Comparison of ENCODE assay signal across 30 cellular contexts in genomic region chrX:97109730-97110129, GRCh38.
"Had no signal": no experiment of that assay in that cellular context is flagged by ENCODE, and none has a peak within 500 bp of the region (broad histone marks: within the 10 kb centered on the region; RNA-seq: fewer than 3 reads in every experiment).

No MANE protein-coding gene starts in this region.

- ATAC-seq: activated CD8-positive, alpha-beta T cell treated with anti-CD3 and anti-CD28 coated beads for 36 hours; activated T-cell treated with anti-CD3 and anti-CD28 coated beads, Interleukin-2, amount 50 U/mL, for 72 hours; activated T-helper 17 cell treated with anti-CD3 and anti-CD28 coated beads, Interleukin-2, amount 50 U/mL, for 72 hours had no signal

- H3K9me3 Mint-ChIP-seq: activated CD4-positive, alpha-beta T cell treated with anti-CD3 and anti-CD28 coated beads, Interleukin-2, amount 10 ng/mL, durations not matched to agents 24 days and 14 days; activated CD8-positive, alpha-beta T cell treated with anti-CD3 and anti-CD28 coated beads for 36 hours; activated naive CD4-positive, alpha-beta T cell treated with anti-CD3 and anti-CD28 coated beads, Interleukin-2, amount 50 U/mL, for 24 hours; activated naive CD8-positive, alpha-beta T cell treated with anti-CD3 and anti-CD28 coated beads, Interleukin-2, amount 10 ng/mL, durations not matched to agents 7 days and 5 days; activated T-cell treated with anti-CD3 and anti-CD28 coated beads, Interleukin-2, amount 50 U/mL, for 72 hours; activated T-helper 17 cell treated with anti-CD3 and anti-CD28 coated beads, Interleukin-2, amount 50 U/mL, for 72 hours had no signal

- H3K4me1 Mint-ChIP-seq: activated CD4-positive, alpha-beta T cell treated with anti-CD3 and anti-CD28 coated beads, Interleukin-2, amount 10 ng/mL, durations not matched to agents 24 days and 14 days; activated naive CD4-positive, alpha-beta T cell treated with anti-CD3 and anti-CD28 coated beads, Interleukin-2, amount 50 U/mL, for 24 hours; activated naive CD8-positive, alpha-beta T cell treated with anti-CD3 and anti-CD28 coated beads, Interleukin-2, amount 10 ng/mL, durations not matched to agents 7 days and 5 days; activated T-helper 17 cell treated with anti-CD3 and anti-CD28 coated beads, Interleukin-2, amount 50 U/mL, for 72 hours had no signal

- H3K4me3 Mint-ChIP-seq: activated CD4-positive, alpha-beta T cell treated with anti-CD3 and anti-CD28 coated beads, Interleukin-2, amount 10 ng/mL, durations not matched to agents 24 days and 14 days; activated CD8-positive, alpha-beta T cell treated with anti-CD3 and anti-CD28 coated beads for 36 hours; activated naive CD4-positive, alpha-beta T cell treated with anti-CD3 and anti-CD28 coated beads, Interleukin-2, amount 50 U/mL, for 24 hours; activated naive CD8-positive, alpha-beta T cell treated with anti-CD3 and anti-CD28 coated beads, Interleukin-2, amount 10 ng/mL, durations not matched to agents 7 days and 5 days; activated T-cell treated with anti-CD3 and anti-CD28 coated beads, Interleukin-2, amount 50 U/mL, for 72 hours; activated T-helper 17 cell treated with anti-CD3 and anti-CD28 coated beads, Interleukin-2, amount 50 U/mL, for 72 hours had no signal

- H3K36me3 Mint-ChIP-seq: activated naive CD8-positive, alpha-beta T cell treated with anti-CD3 and anti-CD28 coated beads, Interleukin-2, amount 10 ng/mL, durations not matched to agents 7 days and 5 days had no signal

- H3K27ac Mint-ChIP-seq: activated CD4-positive, alpha-beta T cell treated with anti-CD3 and anti-CD28 coated beads, Interleukin-2, amount 10 ng/mL, durations not matched to agents 24 days and 14 days; activated CD8-positive, alpha-beta T cell treated with anti-CD3 and anti-CD28 coated beads for 36 hours; activated naive CD4-positive, alpha-beta T cell treated with anti-CD3 and anti-CD28 coated beads, Interleukin-2, amount 50 U/mL, for 24 hours; activated naive CD8-positive, alpha-beta T cell treated with anti-CD3 and anti-CD28 coated beads, Interleukin-2, amount 10 ng/mL, durations not matched to agents 7 days and 5 days; activated T-cell treated with anti-CD3 and anti-CD28 coated beads, Interleukin-2, amount 50 U/mL, for 72 hours; activated T-helper 17 cell treated with anti-CD3 and anti-CD28 coated beads, Interleukin-2, amount 50 U/mL, for 72 hours had no signal

- H3K27me3 Mint-ChIP-seq: activated CD4-positive, alpha-beta T cell treated with anti-CD3 and anti-CD28 coated beads, Interleukin-2, amount 10 ng/mL, durations not matched to agents 24 days and 14 days; activated CD8-positive, alpha-beta T cell treated with anti-CD3 and anti-CD28 coated beads for 36 hours; activated naive CD4-positive, alpha-beta T cell treated with anti-CD3 and anti-CD28 coated beads, Interleukin-2, amount 50 U/mL, for 24 hours; activated naive CD8-positive, alpha-beta T cell treated with anti-CD3 and anti-CD28 coated beads, Interleukin-2, amount 10 ng/mL, durations not matched to agents 7 days and 5 days; activated T-helper 17 cell treated with anti-CD3 and anti-CD28 coated beads, Interleukin-2, amount 50 U/mL, for 72 hours had no signal

- H3K27ac ChIP-seq: ascending aorta, cardiac muscle cell, WERI-Rb-1 had no signal

- DNase-seq: activated CD4-positive, alpha-beta T cell treated with anti-CD3 and anti-CD28 coated beads, Interleukin-2, amount 10 ng/mL, durations not matched to agents 24 days and 14 days; activated CD4-positive, alpha-beta T cell treated with anti-CD3 and anti-CD28 coated beads, Interleukin-2, amount 50 U/mL, for 4 hours; activated CD4-positive, CD25-positive, alpha-beta regulatory T cell; activated CD8-positive, alpha-beta T cell treated with anti-CD3 and anti-CD28 coated beads for 36 hours; activated effector memory CD4-positive, alpha-beta T cell treated with anti-CD3 and anti-CD28 coated beads, Interleukin-2, amount 50 U/mL, for 16 hours; activated naive CD4-positive, alpha-beta T cell; activated naive CD8-positive, alpha-beta T cell treated with anti-CD3 and anti-CD28 coated beads, Interleukin-2, amount 10 ng/mL, durations not matched to agents 7 days and 5 days; activated T-cell treated with anti-CD3 and anti-CD28 coated beads, Interleukin-2, amount 50 U/mL, for 1 hour; activated T-cell treated with anti-CD3 and anti-CD28 coated beads, Interleukin-2, amount 50 U/mL, for 72 hours; amygdala; NCI-H1092 treated with DMSO at 0.1 percent for 48 hours; NCI-H1417; NCI-H146; NCI-H187; NCI-H2029 treated with DMSO at 0.1 percent for 48 hours; NCI-H2107; NCI-H2171; NCI-H510A; NCI-H526; NCI-H748 treated with DMSO at 0.1 percent for 48 hours; NK-92 treated with Interleukin-12 subunit alpha and Interleukin-12 subunit beta, amount 100 ng/mL, for 24 hours; Right ventricle myocardium superior; SW 1271; T-helper 1 cell; T1000; WERI-Rb-1 had no signal
